1 cellular context compared by ENCODE assay signal in genomic region chr12:57611116-57611809, GRCh38.
TF ChIP-seq lines count a peak whose summit lies in the region.

ARHGEF25 (plus strand) TSS chr12:57611435; CDS start chr12:57611895, 460 bp downstream.

TF ChIP-seq in HepG2, 621 proteins besides CTCF, POLR2A, EP300 and RAD21 (continued from another document):
- TF ChIP-seq ZFP91 (CRISPR knock-in tag; IDR thresholded peaks at IDR 0.05; ENCODE audit: borderline replicate concordance), result peak; percentile 52; the same call in 1 of the 2 replicates
- no peak for TF ChIP-seq HCFC1 (IDR thresholded peaks at IDR 0.05; ENCODE audit: low read depth, low read length)
- TF ChIP-seq ATAD3A (CRISPR knock-in tag; IDR thresholded peaks at IDR 0.05), result no peak
- no peak for TF ChIP-seq ZNF496 (CRISPR knock-in tag; IDR thresholded peaks at IDR 0.05; ENCODE audit: insufficient replicate concordance)
- peak; percentile 33; the same call in 1 of the 2 replicates for TF ChIP-seq ZNF709 (CRISPR knock-in tag; IDR thresholded peaks at IDR 0.05)
- no peak for TF ChIP-seq ZNF674 (CRISPR knock-in tag; IDR thresholded peaks at IDR 0.05; ENCODE audit: low read depth)
- TF ChIP-seq SPEN (CRISPR knock-in tag; IDR thresholded peaks at IDR 0.05; ENCODE audit: low read depth), result peak; percentile 79
- TF ChIP-seq ZNF652 (CRISPR knock-in tag; IDR thresholded peaks at IDR 0.05; ENCODE audit: borderline replicate concordance, low read depth), result no peak
- no peak for TF ChIP-seq ZNF629 (CRISPR knock-in tag; conservative IDR thresholded peaks at IDR 0.05)
- no peak for TF ChIP-seq ZNF562 (CRISPR knock-in tag; IDR thresholded peaks at IDR 0.05; ENCODE audit: borderline replicate concordance)
- TF ChIP-seq GPN1 (CRISPR knock-in tag; IDR thresholded peaks at IDR 0.05; ENCODE audit: borderline replicate concordance), result no peak
- 0 out of 2 replicates have a peak, but pooled peaks have one; percentile 39 for TF ChIP-seq ZNF263 (CRISPR knock-in tag; IDR thresholded peaks at IDR 0.05)
- 0 out of 2 replicates have a peak, but pooled peaks have one; percentile 57 for TF ChIP-seq ZNF766 (CRISPR knock-in tag; IDR thresholded peaks at IDR 0.05; ENCODE audit: borderline replicate concordance)
- peak; percentile 76 for TF ChIP-seq SAP130 (CRISPR knock-in tag; IDR thresholded peaks at IDR 0.05; ENCODE audit: low read depth)
- peak; percentile 53; the same call in 1 of the 2 replicates for TF ChIP-seq ZNF331 (CRISPR knock-in tag; IDR thresholded peaks at IDR 0.05)
- TF ChIP-seq ZNF546 (CRISPR knock-in tag; conservative IDR thresholded peaks at IDR 0.05), result no peak
- no peak for TF ChIP-seq TFDP1 (CRISPR knock-in tag; IDR thresholded peaks at IDR 0.05; ENCODE audit: borderline replicate concordance)
- no peak for TF ChIP-seq CSRNP1 (CRISPR knock-in tag; IDR thresholded peaks at IDR 0.05)
- peak; percentile 63; the same call in 1 of the 2 replicates for TF ChIP-seq TAF1 (CRISPR knock-in tag; IDR thresholded peaks at IDR 0.05)
- 0 out of 2 replicates have a peak, but pooled peaks have one; percentile 15 for TF ChIP-seq SP4 (CRISPR knock-in tag; IDR thresholded peaks at IDR 0.05)
- TF ChIP-seq FOXK1 (CRISPR knock-in tag; IDR thresholded peaks at IDR 0.05; ENCODE audit: borderline replicate concordance, low read depth), result peak; percentile 17; the same call in 1 of the 2 replicates
- peak; percentile 68 for TF ChIP-seq HOXA3 (CRISPR knock-in tag; IDR thresholded peaks at IDR 0.05)
- 0 out of 2 replicates have a peak, but pooled peaks have one; percentile 63 for TF ChIP-seq ZNF567 (CRISPR knock-in tag; IDR thresholded peaks at IDR 0.05; ENCODE audit: borderline replicate concordance)
- 0 out of 2 replicates have a peak, but pooled peaks have one; percentile 42 for TF ChIP-seq KLF15 (CRISPR knock-in tag; IDR thresholded peaks at IDR 0.05; ENCODE audit: borderline replicate concordance)
TF ChIP-seq in HepG2: peak in this region for 143.
